1 cellular context compared by ENCODE assay signal in genomic region chr1:241630476-241630875, GRCh38.
TF ChIP-seq lines count a peak whose summit lies in the region.

No MANE protein-coding gene starts in this region.

TF ChIP-seq in HEK293, 187 proteins besides CTCF, POLR2A, EP300 and RAD21 (continued from another document):
- TF ChIP-seq, protein P1, sequence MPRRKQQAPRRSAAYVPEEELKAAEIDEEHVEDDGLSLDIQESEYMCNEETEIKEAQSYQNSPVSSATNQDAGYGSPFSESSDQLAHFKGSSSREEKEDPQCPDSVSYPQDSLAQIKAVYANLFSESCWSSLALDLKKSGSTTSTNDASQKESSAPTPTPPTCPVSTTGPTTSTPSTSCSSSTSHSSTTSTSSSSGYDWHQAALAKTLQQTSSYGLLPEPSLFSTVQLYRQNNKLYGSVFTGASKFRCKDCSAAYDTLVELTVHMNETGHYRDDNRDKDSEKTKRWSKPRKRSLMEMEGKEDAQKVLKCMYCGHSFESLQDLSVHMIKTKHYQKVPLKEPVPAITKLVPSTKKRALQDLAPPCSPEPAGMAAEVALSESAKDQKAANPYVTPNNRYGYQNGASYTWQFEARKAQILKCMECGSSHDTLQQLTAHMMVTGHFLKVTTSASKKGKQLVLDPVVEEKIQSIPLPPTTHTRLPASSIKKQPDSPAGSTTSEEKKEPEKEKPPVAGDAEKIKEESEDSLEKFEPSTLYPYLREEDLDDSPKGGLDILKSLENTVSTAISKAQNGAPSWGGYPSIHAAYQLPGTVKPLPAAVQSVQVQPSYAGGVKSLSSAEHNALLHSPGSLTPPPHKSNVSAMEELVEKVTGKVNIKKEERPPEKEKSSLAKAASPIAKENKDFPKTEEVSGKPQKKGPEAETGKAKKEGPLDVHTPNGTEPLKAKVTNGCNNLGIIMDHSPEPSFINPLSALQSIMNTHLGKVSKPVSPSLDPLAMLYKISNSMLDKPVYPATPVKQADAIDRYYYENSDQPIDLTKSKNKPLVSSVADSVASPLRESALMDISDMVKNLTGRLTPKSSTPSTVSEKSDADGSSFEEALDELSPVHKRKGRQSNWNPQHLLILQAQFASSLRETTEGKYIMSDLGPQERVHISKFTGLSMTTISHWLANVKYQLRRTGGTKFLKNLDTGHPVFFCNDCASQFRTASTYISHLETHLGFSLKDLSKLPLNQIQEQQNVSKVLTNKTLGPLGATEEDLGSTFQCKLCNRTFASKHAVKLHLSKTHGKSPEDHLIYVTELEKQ (tag by site-specific recombination; IDR thresholded peaks at IDR 0.05; ENCODE audit: borderline replicate concordance), result no peak
- peak; percentile 68; the same call in 1 of the 2 replicates for TF ChIP-seq ZNF843 (tag by site-specific recombination; IDR thresholded peaks at IDR 0.05)
- TF ChIP-seq FEZF1 (tag by site-specific recombination; IDR thresholded peaks at IDR 0.05), result peak; percentile 54; the same call in 1 of the 2 replicates
- no peak for TF ChIP-seq ZNF791 (tag by site-specific recombination; IDR thresholded peaks at IDR 0.05)
- TF ChIP-seq, protein P2, sequence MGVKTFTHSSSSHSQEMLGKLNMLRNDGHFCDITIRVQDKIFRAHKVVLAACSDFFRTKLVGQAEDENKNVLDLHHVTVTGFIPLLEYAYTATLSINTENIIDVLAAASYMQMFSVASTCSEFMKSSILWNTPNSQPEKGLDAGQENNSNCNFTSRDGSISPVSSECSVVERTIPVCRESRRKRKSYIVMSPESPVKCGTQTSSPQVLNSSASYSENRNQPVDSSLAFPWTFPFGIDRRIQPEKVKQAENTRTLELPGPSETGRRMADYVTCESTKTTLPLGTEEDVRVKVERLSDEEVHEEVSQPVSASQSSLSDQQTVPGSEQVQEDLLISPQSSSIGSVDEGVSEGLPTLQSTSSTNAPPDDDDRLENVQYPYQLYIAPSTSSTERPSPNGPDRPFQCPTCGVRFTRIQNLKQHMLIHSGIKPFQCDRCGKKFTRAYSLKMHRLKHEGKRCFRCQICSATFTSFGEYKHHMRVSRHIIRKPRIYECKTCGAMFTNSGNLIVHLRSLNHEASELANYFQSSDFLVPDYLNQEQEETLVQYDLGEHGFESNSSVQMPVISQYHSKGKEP (tag by site-specific recombination; IDR thresholded peaks at IDR 0.05), result peak; percentile 32; the same call in 1 of the 2 replicates
- no peak for TF ChIP-seq ZNF280D (tag by site-specific recombination; IDR thresholded peaks at IDR 0.05)
- TF ChIP-seq ZNF610 (tag by site-specific recombination; IDR thresholded peaks at IDR 0.05; ENCODE audit: borderline replicate concordance), result no peak
- TF ChIP-seq ZBTB49 (tag by site-specific recombination; IDR thresholded peaks at IDR 0.05; ENCODE audit: low read depth), result no peak
- no peak for TF ChIP-seq HIC1 (tag by site-specific recombination; IDR thresholded peaks at IDR 0.05)
- TF ChIP-seq, protein P3, sequence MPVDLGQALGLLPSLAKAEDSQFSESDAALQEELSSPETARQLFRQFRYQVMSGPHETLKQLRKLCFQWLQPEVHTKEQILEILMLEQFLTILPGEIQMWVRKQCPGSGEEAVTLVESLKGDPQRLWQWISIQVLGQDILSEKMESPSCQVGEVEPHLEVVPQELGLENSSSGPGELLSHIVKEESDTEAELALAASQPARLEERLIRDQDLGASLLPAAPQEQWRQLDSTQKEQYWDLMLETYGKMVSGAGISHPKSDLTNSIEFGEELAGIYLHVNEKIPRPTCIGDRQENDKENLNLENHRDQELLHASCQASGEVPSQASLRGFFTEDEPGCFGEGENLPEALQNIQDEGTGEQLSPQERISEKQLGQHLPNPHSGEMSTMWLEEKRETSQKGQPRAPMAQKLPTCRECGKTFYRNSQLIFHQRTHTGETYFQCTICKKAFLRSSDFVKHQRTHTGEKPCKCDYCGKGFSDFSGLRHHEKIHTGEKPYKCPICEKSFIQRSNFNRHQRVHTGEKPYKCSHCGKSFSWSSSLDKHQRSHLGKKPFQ (tag by site-specific recombination; IDR thresholded peaks at IDR 0.05), result no peak
- no peak for TF ChIP-seq ZBTB10 (tag by site-specific recombination; IDR thresholded peaks at IDR 0.05)
- TF ChIP-seq ZNF654 (tag by site-specific recombination; IDR thresholded peaks at IDR 0.05; ENCODE audit: low read depth), result no peak
- TF ChIP-seq ZNF645 (tag by site-specific recombination; IDR thresholded peaks at IDR 0.05), result no peak
- TF ChIP-seq ZNF768 (tag by site-specific recombination; IDR thresholded peaks at IDR 0.05), result no peak
- peak; percentile 38; the same call in 1 of the 2 replicates for TF ChIP-seq ZXDB (tag by site-specific recombination; IDR thresholded peaks at IDR 0.05)
- no peak for TF ChIP-seq ZNF514 (tag by site-specific recombination; IDR thresholded peaks at IDR 0.05)
- TF ChIP-seq ZNF792 (tag by site-specific recombination; IDR thresholded peaks at IDR 0.05), result no peak
- TF ChIP-seq ZNF239 (tag by site-specific recombination; IDR thresholded peaks at IDR 0.05), result no peak
- no peak for TF ChIP-seq ZNF223 (tag by site-specific recombination; IDR thresholded peaks at IDR 0.05)
- TF ChIP-seq PRDM2 (tag by site-specific recombination; IDR thresholded peaks at IDR 0.05; ENCODE audit: borderline replicate concordance), result no peak
TF ChIP-seq in HEK293: peak in this region for 7.
